Comparison of ENCODE assay signal across 32 cellular contexts in genomic region chr3:95655363-95655986, GRCh38.
"Had no signal": no experiment of that assay in that cellular context is flagged by ENCODE, and none has a peak within 500 bp of the region (broad histone marks: within the 10 kb centered on the region; RNA-seq: fewer than 3 reads in every experiment).

No MANE protein-coding gene starts in this region.

- H3K9me3 Mint-ChIP-seq: activated CD4-positive, alpha-beta memory T cell treated with anti-CD3 and anti-CD28 coated beads, Interleukin-2, amount 10 ng/mL, durations not matched to agents 7 days and 5 days; activated CD4-positive, alpha-beta T cell treated with anti-CD3 and anti-CD28 coated beads, Interleukin-2, amount 10 ng/mL, durations not matched to agents 24 days and 14 days; neural crest cell; stimulated activated naive CD8-positive, alpha-beta T cell treated with anti-CD3 and anti-CD28 coated beads, Interleukin-15, amount 100 ng/mL, for 72 hours; type B pancreatic cell had no signal

- H3K36me3 ChIP-seq: pancreas, prostate gland, sigmoid colon, vagina had no signal

- H3K27me3 Mint-ChIP-seq: activated CD4-positive, alpha-beta memory T cell treated with anti-CD3 and anti-CD28 coated beads, Interleukin-2, amount 10 ng/mL, durations not matched to agents 7 days and 5 days; activated CD4-positive, alpha-beta T cell treated with anti-CD3 and anti-CD28 coated beads, Interleukin-2, amount 10 ng/mL, durations not matched to agents 24 days and 14 days; activated naive CD4-positive, alpha-beta T cell treated with anti-CD3 and anti-CD28 coated beads, Interleukin-2, amount 10 ng/mL, durations not matched to agents 7 days and 5 days; activated naive CD8-positive, alpha-beta T cell treated with anti-CD3 and anti-CD28 coated beads, Interleukin-2, amount 10 ng/mL, durations not matched to agents 7 days and 5 days; activated T-cell treated with anti-CD3 and anti-CD28 coated beads, Interleukin-2, amount 50 U/mL, for 24 hours; naive thymus-derived CD8-positive, alpha-beta T cell; stimulated activated memory B cell treated with anti-CD40 and anti-IgM and Interleukin-4, amounts not matched to agents 10 μg/mL and 1 μg/mL and 100 μg/mL, for 72 hours; stimulated activated naive CD8-positive, alpha-beta T cell treated with anti-CD3 and anti-CD28 coated beads, Interleukin-15, amount 100 ng/mL, for 72 hours; type B pancreatic cell had no signal

- H3K4me3 Mint-ChIP-seq: activated CD4-positive, alpha-beta memory T cell treated with anti-CD3 and anti-CD28 coated beads, Interleukin-2, amount 10 ng/mL, durations not matched to agents 7 days and 5 days; activated CD4-positive, alpha-beta T cell treated with anti-CD3 and anti-CD28 coated beads, Interleukin-2, amount 10 ng/mL, durations not matched to agents 24 days and 14 days; activated naive CD4-positive, alpha-beta T cell treated with anti-CD3 and anti-CD28 coated beads, Interleukin-2, amount 10 ng/mL, durations not matched to agents 7 days and 5 days; activated naive CD8-positive, alpha-beta T cell treated with anti-CD3 and anti-CD28 coated beads, Interleukin-2, amount 10 ng/mL, durations not matched to agents 7 days and 5 days; activated T-cell treated with anti-CD3 and anti-CD28 coated beads, Interleukin-2, amount 50 U/mL, for 24 hours; neural crest cell; stimulated activated memory B cell treated with anti-CD40 and anti-IgM and Interleukin-4, amounts not matched to agents 10 μg/mL and 1 μg/mL and 100 μg/mL, for 72 hours; stimulated activated naive CD8-positive, alpha-beta T cell treated with anti-CD3 and anti-CD28 coated beads, Interleukin-15, amount 100 ng/mL, for 72 hours; type B pancreatic cell had no signal

- FAIRE-seq: endothelial cell of umbilical vein, islet of Langerhans, pancreas, small intestine had no signal

- H3K36me3 Mint-ChIP-seq: activated naive CD4-positive, alpha-beta T cell treated with anti-CD3 and anti-CD28 coated beads, Interleukin-2, amount 10 ng/mL, durations not matched to agents 7 days and 5 days; activated naive CD8-positive, alpha-beta T cell treated with anti-CD3 and anti-CD28 coated beads, Interleukin-2, amount 10 ng/mL, durations not matched to agents 7 days and 5 days; naive thymus-derived CD8-positive, alpha-beta T cell; stimulated activated memory B cell treated with anti-CD40 and anti-IgM and Interleukin-4, amounts not matched to agents 10 μg/mL and 1 μg/mL and 100 μg/mL, for 72 hours; type B pancreatic cell had no signal

- H3K27ac Mint-ChIP-seq: activated CD4-positive, alpha-beta memory T cell treated with anti-CD3 and anti-CD28 coated beads, Interleukin-2, amount 10 ng/mL, durations not matched to agents 7 days and 5 days; activated CD4-positive, alpha-beta T cell treated with anti-CD3 and anti-CD28 coated beads, Interleukin-2, amount 10 ng/mL, durations not matched to agents 24 days and 14 days; activated naive CD4-positive, alpha-beta T cell treated with anti-CD3 and anti-CD28 coated beads, Interleukin-2, amount 10 ng/mL, durations not matched to agents 7 days and 5 days; activated naive CD8-positive, alpha-beta T cell treated with anti-CD3 and anti-CD28 coated beads, Interleukin-2, amount 10 ng/mL, durations not matched to agents 7 days and 5 days; activated T-cell treated with anti-CD3 and anti-CD28 coated beads, Interleukin-2, amount 50 U/mL, for 24 hours; naive thymus-derived CD8-positive, alpha-beta T cell; stimulated activated memory B cell treated with anti-CD40 and anti-IgM and Interleukin-4, amounts not matched to agents 10 μg/mL and 1 μg/mL and 100 μg/mL, for 72 hours; stimulated activated naive CD8-positive, alpha-beta T cell treated with anti-CD3 and anti-CD28 coated beads, Interleukin-15, amount 100 ng/mL, for 72 hours; type B pancreatic cell had no signal

- H3K4me1 Mint-ChIP-seq: activated CD4-positive, alpha-beta memory T cell treated with anti-CD3 and anti-CD28 coated beads, Interleukin-2, amount 10 ng/mL, durations not matched to agents 7 days and 5 days; activated CD4-positive, alpha-beta T cell treated with anti-CD3 and anti-CD28 coated beads, Interleukin-2, amount 10 ng/mL, durations not matched to agents 24 days and 14 days; activated naive CD4-positive, alpha-beta T cell treated with anti-CD3 and anti-CD28 coated beads, Interleukin-2, amount 10 ng/mL, durations not matched to agents 7 days and 5 days; activated naive CD8-positive, alpha-beta T cell treated with anti-CD3 and anti-CD28 coated beads, Interleukin-2, amount 10 ng/mL, durations not matched to agents 7 days and 5 days; naive thymus-derived CD8-positive, alpha-beta T cell; neural crest cell; stimulated activated memory B cell treated with anti-CD40 and anti-IgM and Interleukin-4, amounts not matched to agents 10 μg/mL and 1 μg/mL and 100 μg/mL, for 72 hours; stimulated activated naive CD8-positive, alpha-beta T cell treated with anti-CD3 and anti-CD28 coated beads, Interleukin-15, amount 100 ng/mL, for 72 hours had no signal

- H3K9me3 ChIP-seq: pancreas, prostate gland, sigmoid colon, vagina had no signal

- DNase-seq: activated CD4-positive, alpha-beta memory T cell treated with anti-CD3 and anti-CD28 coated beads, Interleukin-2, amount 10 ng/mL, durations not matched to agents 7 days and 5 days; activated CD4-positive, alpha-beta T cell treated with anti-CD3 and anti-CD28 coated beads, Interleukin-2, amount 10 ng/mL, durations not matched to agents 24 days and 14 days; activated CD4-positive, CD25-positive, alpha-beta regulatory T cell treated with anti-CD3 and anti-CD28 coated beads, Interleukin-2, amount 50 U/mL, for 72 hours; activated CD8-positive, alpha-beta memory T cell treated with anti-CD3 and anti-CD28 coated beads, Interleukin-2, amount 50 U/mL, for 48 hours; activated gamma-delta T cell; activated naive CD4-positive, alpha-beta T cell treated with anti-CD3 and anti-CD28 coated beads, Interleukin-2, amount 10 ng/mL, durations not matched to agents 7 days and 5 days; activated naive CD8-positive, alpha-beta T cell treated with anti-CD3 and anti-CD28 coated beads, Interleukin-2, amount 10 ng/mL, durations not matched to agents 7 days and 5 days; activated T-cell treated with anti-CD3 and anti-CD28 coated beads, Interleukin-2, amount 50 U/mL, for 24 hours; caudate nucleus; cortex of kidney; foreskin keratinocyte; left cardiac atrium; left ventricle myocardium superior; midbrain; naive thymus-derived CD8-positive, alpha-beta T cell; nucleus accumbens; pancreas; sigmoid colon; small intestine; stimulated activated CD4-positive, alpha-beta T cell treated with anti-CD3 and anti-CD28 coated beads, Interleukin-4, amount 100 ng/mL, for 24 hours; stimulated activated CD8-positive, alpha-beta memory T cell treated with anti-CD3 and anti-CD28 coated beads, Interleukin-4, amount 100 ng/mL, for 48 hours; stimulated activated naive CD8-positive, alpha-beta T cell treated with anti-CD3 and anti-CD28 coated beads, Interleukin-15, amount 100 ng/mL, for 72 hours; substantia nigra; T-helper 2 cell had no signal

- H3K4me1 ChIP-seq: foreskin keratinocyte, pancreas, prostate gland, sigmoid colon, vagina had no signal

- H3K4me3 ChIP-seq: pancreas, prostate gland, sigmoid colon, vagina had no signal

- H3K27ac ChIP-seq: foreskin keratinocyte, pancreas, prostate gland, sigmoid colon, vagina had no signal

- ATAC-seq: esophagus mucosa; foreskin keratinocyte; left cardiac atrium; left ventricle myocardium superior; naive thymus-derived CD8-positive, alpha-beta T cell; pancreas; stimulated activated memory B cell treated with anti-CD40 and anti-IgM and Interleukin-4, amounts not matched to agents 10 μg/mL and 1 μg/mL and 100 μg/mL, for 72 hours; stimulated activated naive CD8-positive, alpha-beta T cell treated with anti-CD3 and anti-CD28 coated beads, Interleukin-15, amount 100 ng/mL, for 72 hours had no signal
